8 cellular contexts compared by ENCODE assay signal in the genomic region with DNA sequence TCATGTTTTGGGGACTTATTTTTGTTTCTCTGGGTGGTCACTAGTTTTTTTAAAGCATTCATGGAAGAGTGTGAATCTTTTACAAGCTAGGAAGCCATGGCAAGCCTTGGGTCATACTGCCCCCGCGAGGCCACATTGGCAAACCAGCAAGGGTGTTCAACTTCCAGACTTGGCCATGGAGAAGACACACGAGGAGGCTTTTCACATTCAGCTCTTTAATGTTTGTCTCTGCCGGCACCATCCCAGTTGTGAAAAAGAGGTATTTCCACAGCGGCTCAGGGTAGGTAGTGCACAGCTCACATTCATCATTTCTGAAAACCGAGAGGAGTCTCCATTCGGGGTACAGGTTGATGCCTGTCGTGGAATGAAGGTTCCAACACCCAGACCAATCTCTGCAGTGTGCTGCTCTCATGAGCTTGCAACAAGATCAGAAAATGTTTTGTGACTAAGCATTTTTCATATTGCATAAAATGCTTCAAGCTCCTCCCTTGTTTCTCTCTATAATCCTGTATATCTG. TPM values are rescaled to one million over a fixed set of nuclear protein-coding genes. Genes with fewer than 3 reads are reported as not detected.
DNase-seq lines count a peak whose midpoint lies in the region; ATAC-seq and TF ChIP-seq lines count a peak whose summit lies in the region.

No MANE protein-coding gene starts in this region.

- H2AFZ ChIP-seq in SK-N-SH (ENCODE audit: low read depth) = no peak overlapping the region

- H3K4me1 ChIP-seq in SK-N-SH (ENCODE audit: control insufficient read depth in 1 of 2, insufficient read depth in 2 of 2, low read depth in 1 of 2, low read length in 1 of 2) (no peaks in the 10 kb centered on the region; a peak in 1 of 4 replicates), heart left ventricle (peaks cover 0 to 42% (median 3%) of the 10 kb centered on the region in 12 donors), sigmoid colon (peaks cover 0 to 15% (median 3%) of the 10 kb centered on the region in 4 donors)

- TF ChIP-seq EP300 in SK-N-SH (IDR thresholded peaks at IDR 0.05; ENCODE audit: borderline replicate concordance in 1 of 2, low read depth in 1 of 2, low read length in 1 of 2) (no peak), sigmoid colon (IDR thresholded peaks at IDR 0.05) (no peak)

- H3K36me3 ChIP-seq in SK-N-SH (replicated peaks in 1 of 2; ENCODE audit: control insufficient read depth in 1 of 2, insufficient read depth in 2 of 2, low read length in 1 of 2) = no peaks in the 10 kb centered on the region
- H3K36me3 ChIP-seq in heart left ventricle = no peaks in the 10 kb centered on the region
- no peaks in the 10 kb centered on the region for H3K36me3 ChIP-seq in sigmoid colon

- H3K4me3 ChIP-seq in SK-N-SH (ENCODE audit: low read depth in 2 of 2, low read length in 1 of 2) = no peak overlapping the region; a peak in 1 of 4 replicates
- no peak overlapping the region for H3K4me3 ChIP-seq in heart left ventricle
- H3K4me3 ChIP-seq in sigmoid colon = no peak overlapping the region

- POLR2A ChIA-PET in SK-N-SH (lab: Yijun Ruan, JAX) = no interaction called here

- in situ Hi-C loops in ACHN (cut with HindIII; ENCODE audit: low pct_ligation_motif_present, low pct_unique_long_range_greater_than_20kb, low sequenced_read_pairs) = no loop called here

- H3K9me3 Mint-ChIP-seq in activated naive CD4-positive, alpha-beta T cell treated with anti-CD3 and anti-CD28 coated beads, Interleukin-2, amount 50 U/mL, for 72 hours = no peaks in the 10 kb centered on the region

- no peaks in the 10 kb centered on the region for H4K20me1 ChIP-seq in SK-N-SH (ENCODE audit: insufficient read depth)

- no peak overlapping the region for H3K9ac ChIP-seq in SK-N-SH

- peak overlapping the region in 1 of 2 donors; percentile 10 for H3K27ac Mint-ChIP-seq in activated naive CD4-positive, alpha-beta T cell treated with anti-CD3 and anti-CD28 coated beads, Interleukin-2, amount 50 U/mL, for 72 hours

- no peak overlapping the region for H3K4me2 ChIP-seq in SK-N-SH

- no peaks in the 10 kb centered on the region for H3K9me2 ChIP-seq in SK-N-SH

- H3F3A ChIP-seq in SK-N-SH (replicated peaks; ENCODE audit: insufficient read depth) = no peaks in the 10 kb centered on the region

- intact Hi-C loops in heart left ventricle (cut with DNase I) = loop anchor here in 9 of 10 donors (5.0 to 10.0 kb wide), 8 partner anchors 46 to 614 kb away; a partner anchor contains a TSS
- intact Hi-C loops in sigmoid colon (cut with DNase I) = loop anchor here (10.0 kb wide), 1 partner anchor 294 kb away; no protein-coding TSS in a partner anchor

- H3K79me2 ChIP-seq in SK-N-SH (ENCODE audit: insufficient read depth) = no peaks in the 10 kb centered on the region

- no peak for TF ChIP-seq POLR2A in heart left ventricle (IDR thresholded peaks at IDR 0.05)
- TF ChIP-seq POLR2A in sigmoid colon (IDR thresholded peaks at IDR 0.05) = no peak

- DNase-seq in ACHN (peak; percentile 46), H4 (ENCODE audit: low spot score) (peak; percentile 40), SK-N-SH (peak; percentile 52), heart left ventricle (peak; percentile 42 to 79 (median 59)), sigmoid colon (peak; percentile 73), mesenteric fat pad (ENCODE audit: low spot score) (no peak), NCI-H2107 treated with DMSO at 0.1 percent for 48 hours (lab: John Stamatoyannopoulos, UW; ENCODE audit: unreplicated experiment) (no peak)
- peak in 1 of 2 donors; percentile 74 for DNase-seq in activated naive CD4-positive, alpha-beta T cell treated with anti-CD3 and anti-CD28 coated beads, Interleukin-2, amount 50 U/mL, for 72 hours (ENCODE audit: low spot score in 2 of 2)

- H3K27me3 ChIP-seq in SK-N-SH (ENCODE audit: insufficient read depth) (peaks cover 47% of the 10 kb centered on the region), heart left ventricle (peaks cover 0 to 9% (median 0%) of the 10 kb centered on the region in 9 donors), sigmoid colon (no peaks in the 10 kb centered on the region)

- TF ChIP-seq CTCF in SK-N-SH (IDR thresholded peaks at IDR 0.05) (peak; percentile 65), heart left ventricle (IDR thresholded peaks at IDR 0.05) (peak; percentile 30 to 69 (median 54)), sigmoid colon (IDR thresholded peaks at IDR 0.05) (peak in 2 of 4 experiments; percentile 30 to 40)

- CTCF ChIA-PET in SK-N-SH (lab: Yijun Ruan, JAX) = interaction anchor here (0.6 to 2.0 kb wide), 25 partner anchors 8 to 619 kb away, joined by 3 to 14 read pairs (median 4); a partner anchor contains a TSS

- 24% methylated on average over 8 of the region's 8 CpGs for WGBS in SK-N-SH (ENCODE audit: low lambda C conversion rate)
- 49 to 51% (median 50%) methylated on average over 8 of the region's 8 CpGs for WGBS in heart left ventricle, 4 donors
- WGBS in sigmoid colon, 2 donors = 49 to 50% methylated on average over 8 of the region's 8 CpGs

- ATAC-seq in activated naive CD4-positive, alpha-beta T cell treated with anti-CD3 and anti-CD28 coated beads, Interleukin-2, amount 50 U/mL, for 72 hours = peak; percentile 39 to 58
- ATAC-seq in heart left ventricle = peak in 3 of 4 donors; percentile 50 to 78 (median 60)

- no peaks in the 10 kb centered on the region for H3K36me3 Mint-ChIP-seq in activated naive CD4-positive, alpha-beta T cell treated with anti-CD3 and anti-CD28 coated beads, Interleukin-2, amount 50 U/mL, for 72 hours

- TF ChIP-seq RAD21 in SK-N-SH (IDR thresholded peaks at IDR 0.05; ENCODE audit: low read length) = peak; percentile 80

- H3K27ac ChIP-seq in SK-N-SH (ENCODE audit: low read depth in 2 of 2, low read length in 1 of 2) (no peak overlapping the region), heart left ventricle (no peak overlapping the region), sigmoid colon (no peak overlapping the region)

- H3K9me3 ChIP-seq in SK-N-SH = no peaks in the 10 kb centered on the region
- no peaks in the 10 kb centered on the region for H3K9me3 ChIP-seq in heart left ventricle
- H3K9me3 ChIP-seq in sigmoid colon = no peaks in the 10 kb centered on the region

TF ChIP-seq in SK-N-SH, 30 proteins besides CTCF, POLR2A, EP300 and RAD21:
- TF ChIP-seq TCF12 (IDR thresholded peaks at IDR 0.05) = no peak
- no peak for TF ChIP-seq EZH2phosphoT487 (IDR thresholded peaks at IDR 0.05; ENCODE audit: borderline replicate concordance, low read depth)
- TF ChIP-seq SMC3 (IDR thresholded peaks at IDR 0.05; ENCODE audit: low read depth, low read length) = peak; percentile 43
- TF ChIP-seq FOSL2 (IDR thresholded peaks at IDR 0.05; ENCODE audit: borderline replicate concordance, low read depth) = no peak

RNA-seq across cellular contexts. Expression of a gene that starts 7.7 kb away (rescaled TPM):
- total RNA-seq in H4 (2014; rRNA removed; shearing (Covaris generic)) = not detected in 2 replicates
- polyA plus RNA-seq in SK-N-SH (2012; rRNA removed) (not detected in 2 replicates), heart left ventricle (under 1 TPM; 0.27 to 0.40 TPM), sigmoid colon (1 to 10 TPM in 1 of 3 donors, under 1 TPM in 2; 0.60 to 3.9 (median 0.69) TPM)
- not detected in 2 replicates for polyA plus RNA-seq in SK-N-SH (2012; cell fraction: cytosol; rRNA removed)
- polyA plus RNA-seq in SK-N-SH (2012; cell fraction: nucleus; rRNA removed) = not detected in 2 replicates
- under 1 TPM in 1 of 2 donors, not detected in 1; 0.25 TPM for total RNA-seq in activated naive CD4-positive, alpha-beta T cell treated with anti-CD3 and anti-CD28 coated beads, Interleukin-2, amount 50 U/mL, for 72 hours
- total RNA-seq in heart left ventricle (10 to 100 TPM in 1 of 9 donors, 1 to 10 TPM in 1, under 1 TPM in 7; 0.13 to 12.7 (median 0.46) TPM), sigmoid colon (1 to 10 TPM in 2 of 4 donors, under 1 TPM in 1, not detected in 1; 0.36 to 2.0 (median 1.2) TPM), mesenteric fat pad (1.7 TPM)

RNA-seq across cellular contexts. Expression of a gene that starts 24.6 kb away (rescaled TPM):
- total RNA-seq in H4 (2014; rRNA removed; shearing (Covaris generic)) = not detected in 2 replicates
- polyA plus RNA-seq in SK-N-SH (2012; rRNA removed) (not detected in 2 replicates), heart left ventricle (under 1 TPM; 0.23 to 0.53 TPM), sigmoid colon (1 to 10 TPM in 2 of 3 donors, under 1 TPM in 1; 0.69 to 2.1 (median 1.2) TPM)
- not detected in 2 replicates for polyA plus RNA-seq in SK-N-SH (2012; cell fraction: cytosol; rRNA removed)
- polyA plus RNA-seq in SK-N-SH (2012; cell fraction: nucleus; rRNA removed) = not detected in 2 replicates
- under 1 TPM in 1 of 2 donors, not detected in 1; 0.19 TPM for total RNA-seq in activated naive CD4-positive, alpha-beta T cell treated with anti-CD3 and anti-CD28 coated beads, Interleukin-2, amount 50 U/mL, for 72 hours
- total RNA-seq in heart left ventricle (10 to 100 TPM in 1 of 9 donors, 1 to 10 TPM in 3, under 1 TPM in 5; 0.35 to 10.5 (median 0.94) TPM), sigmoid colon (1 to 10 TPM; 1.1 to 3.1 (median 1.9) TPM), mesenteric fat pad (3.3 TPM)

RNA-seq across cellular contexts. Expression of a gene that starts 28.6 kb away (rescaled TPM):
- total RNA-seq in H4 (2014; rRNA removed; shearing (Covaris generic)) = 0.46 and 6.6 TPM in 2 replicates
- polyA plus RNA-seq in SK-N-SH (2012; rRNA removed) (not detected in 2 replicates), heart left ventricle (1 to 10 TPM; 1.1 to 1.9 TPM), sigmoid colon (10 to 100 TPM in 1 of 3 donors, 1 to 10 TPM in 2; 3.0 to 11.2 (median 4.4) TPM)
- 0.06 TPM in 1 of 2 replicates, not detected in the other for polyA plus RNA-seq in SK-N-SH (2012; cell fraction: cytosol; rRNA removed)
- 0.08 TPM in 1 of 2 replicates, not detected in the other for polyA plus RNA-seq in SK-N-SH (2012; cell fraction: nucleus; rRNA removed)
- 1 to 10 TPM in 1 of 2 donors, under 1 TPM in 1; 0.72 to 1.4 TPM for total RNA-seq in activated naive CD4-positive, alpha-beta T cell treated with anti-CD3 and anti-CD28 coated beads, Interleukin-2, amount 50 U/mL, for 72 hours
- total RNA-seq in heart left ventricle (1 to 10 TPM in 8 of 9 donors, under 1 TPM in 1; 0.70 to 8.1 (median 1.7) TPM), sigmoid colon (1 to 10 TPM in 1 of 4 donors, under 1 TPM in 2, not detected in 1; 0.71 to 3.0 (median 0.99) TPM), mesenteric fat pad (8.8 TPM)

Comparison
In these comparisons a context has a peak if more than half of its experiments do, and no peak if none do; other contexts are left out.
1. DNase-seq: peak in ACHN (single experiment), H4 (single experiment), SK-N-SH (single experiment), heart left ventricle (5 of 5) and sigmoid colon (single experiment); none in mesenteric fat pad (single experiment) and NCI-H2107 treated with DMSO at 0.1 percent for 48 hours (single experiment).